ENCODE assay signal across 8 cellular contexts in the genomic region with DNA sequence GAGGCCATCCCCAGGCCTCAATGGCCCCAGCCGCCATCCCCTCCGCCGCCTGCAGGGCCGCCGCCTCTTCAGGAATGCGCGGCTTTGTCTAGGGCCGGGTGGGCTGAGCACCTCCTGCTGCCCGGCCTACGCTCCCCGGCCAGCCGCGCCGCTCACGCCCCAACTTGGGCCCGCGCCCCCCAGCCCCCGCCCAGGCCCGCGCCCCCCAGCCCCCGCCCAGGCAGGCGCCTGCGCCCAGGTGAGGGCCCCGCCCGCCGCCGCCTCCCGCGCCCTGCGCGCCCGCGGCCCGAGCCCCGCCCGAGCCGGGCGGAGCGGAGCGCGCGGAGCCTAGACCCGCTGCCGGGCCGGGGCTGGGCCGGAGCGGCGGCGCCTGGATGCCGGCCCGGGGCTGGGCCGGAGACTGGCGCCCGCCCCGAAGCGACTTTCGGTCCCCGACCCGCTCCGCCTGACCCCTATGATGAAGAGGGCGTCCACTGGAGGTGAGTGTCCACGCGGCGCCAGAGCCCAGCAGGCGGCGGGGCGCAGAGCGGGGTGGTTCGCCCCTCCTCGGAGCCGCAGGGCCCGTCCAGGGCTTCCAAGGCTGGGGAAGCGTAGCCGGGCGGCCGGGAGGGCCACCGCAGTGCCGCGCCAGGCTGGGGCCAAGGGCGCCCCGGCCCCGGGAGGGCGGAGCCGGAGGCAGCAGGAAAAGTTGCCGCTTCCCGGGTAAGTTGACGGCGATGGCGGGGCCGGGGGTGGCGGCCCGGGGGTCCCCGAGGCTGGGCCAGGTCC. TPM values are rescaled to one million over a fixed set of nuclear protein-coding genes. Genes with fewer than 3 reads are reported as not detected.
DNase-seq lines count a peak whose midpoint lies in the region; ATAC-seq and TF ChIP-seq lines count a peak whose summit lies in the region.

No MANE protein-coding gene starts in this region.

- peak overlapping the region; percentile 85 for H3K4me2 ChIP-seq in MM.1S (ENCODE audit: low read depth, low read length)

- 0 to 1% methylated on average over 6 to 55 of the region's 93 CpGs for WGBS in lower leg skin, 2 donors

- no peaks in the 10 kb centered on the region for H4K20me1 ChIP-seq in MM.1S (ENCODE audit: insufficient read depth, low read length)

- intact Hi-C loops in lower leg skin (cut with DNase I; ENCODE audit: low total_unique reads): no loop called here
- intact Hi-C loops in vagina (cut with DNase I): no loop called here

- peak overlapping the region; percentile 6; the same call in 1 of the 2 replicates for H3K9ac ChIP-seq in MM.1S (ENCODE audit: low read length)

- no peaks in the 10 kb centered on the region for H3K79me2 ChIP-seq in MM.1S (ENCODE audit: low read length)

- H3K9me3 ChIP-seq in MM.1S (replicated peaks; ENCODE audit: insufficient read depth, low read length): no peaks in the 10 kb centered on the region
- H3K9me3 ChIP-seq in vagina: no peaks in the 10 kb centered on the region

- TF ChIP-seq CTCF in MM.1S (IDR thresholded peaks at IDR 0.05; ENCODE audit: low read length): no peak
- no peak for TF ChIP-seq CTCF in lower leg skin (IDR thresholded peaks at IDR 0.05)
- TF ChIP-seq CTCF in vagina (IDR thresholded peaks at IDR 0.05): no peak

- H3K4me3 ChIP-seq in MM.1S (ENCODE audit: low read length) (peak overlapping the region; percentile 64), lower leg skin (ENCODE audit: low read depth, poor library complexity, severe bottlenecking) (peak overlapping the region; percentile 59), vagina (peak overlapping the region; percentile 39 to 58)

- peak; percentile 4 for DNase-seq in DMS114 treated with DMSO at 0.1 percent for 48 hours (lab: John Stamatoyannopoulos, UW; ENCODE audit: unreplicated experiment)
- DNase-seq in MM.1S: no peak
- DNase-seq in cerebellum (ENCODE audit: low spot score): peak; percentile 80
- no peak for DNase-seq in lower leg skin (ENCODE audit: low spot score in 2 of 2)
- DNase-seq in vagina (ENCODE audit: extremely low spot score in 2 of 2): no peak
- DNase-seq in SIG-M5 (lab: John Stamatoyannopoulos, UW): no peak
- DNase-seq in HCEC 1CT: no peak

- H3F3A ChIP-seq in MM.1S (ENCODE audit: insufficient read depth, low read length): no peaks in the 10 kb centered on the region

- H3K36me3 ChIP-seq in MM.1S (replicated peaks; ENCODE audit: insufficient read depth, low read length) (no peaks in the 10 kb centered on the region), vagina (no peaks in the 10 kb centered on the region)

- TF ChIP-seq POLR2A in lower leg skin (IDR thresholded peaks at IDR 0.05) (no peak), vagina (IDR thresholded peaks at IDR 0.05) (no peak)

- H3K4me1 ChIP-seq in MM.1S (ENCODE audit: low read length) (no peaks in the 10 kb centered on the region), vagina (peaks cover 14% of the 10 kb centered on the region)

- no peak for ATAC-seq in GM19467 (IDR thresholded peaks at IDR 0.05; ENCODE audit: unreplicated experiment)

- no peaks in the 10 kb centered on the region for H3K9me2 ChIP-seq in MM.1S (replicated peaks; ENCODE audit: insufficient read depth, low read length)

- no peak overlapping the region for H3K27ac ChIP-seq in MM.1S (ENCODE audit: low read length)
- H3K27ac ChIP-seq in vagina: no peak overlapping the region

- peaks cover 22% of the 10 kb centered on the region for H3K27me3 ChIP-seq in MM.1S (replicated peaks; ENCODE audit: insufficient read depth, low read length)
- no peaks in the 10 kb centered on the region for H3K27me3 ChIP-seq in vagina

- H2AFZ ChIP-seq in MM.1S (ENCODE audit: low read length): peak overlapping the region; percentile 43; the same call in 1 of the 2 replicates

RNA-seq across cellular contexts. Expression of a gene that starts 34.3 kb away (rescaled TPM):
- total RNA-seq in cerebellum (12.3 TPM), lower leg skin (100 to 1,000 TPM in 1 of 4 donors, 10 to 100 TPM in 3; 22.6 to 109 (median 37.2) TPM), vagina (17.4 TPM)

Comparison
In these comparisons a context has a peak if more than half of its experiments do, and no peak if none do; other contexts are left out.
1. DNase-seq: peak in DMS114 treated with DMSO at 0.1 percent for 48 hours (single experiment) and cerebellum (single experiment); none in MM.1S (single experiment), lower leg skin (0 of 2), vagina (0 of 2), SIG-M5 (single experiment) and HCEC 1CT (single experiment).
2. Peak in every context shown above with its lines, with median percentiles within 50 percentile points of each other: H3K4me3 ChIP-seq.